9 cellular contexts compared by ENCODE assay signal in the genomic region with DNA sequence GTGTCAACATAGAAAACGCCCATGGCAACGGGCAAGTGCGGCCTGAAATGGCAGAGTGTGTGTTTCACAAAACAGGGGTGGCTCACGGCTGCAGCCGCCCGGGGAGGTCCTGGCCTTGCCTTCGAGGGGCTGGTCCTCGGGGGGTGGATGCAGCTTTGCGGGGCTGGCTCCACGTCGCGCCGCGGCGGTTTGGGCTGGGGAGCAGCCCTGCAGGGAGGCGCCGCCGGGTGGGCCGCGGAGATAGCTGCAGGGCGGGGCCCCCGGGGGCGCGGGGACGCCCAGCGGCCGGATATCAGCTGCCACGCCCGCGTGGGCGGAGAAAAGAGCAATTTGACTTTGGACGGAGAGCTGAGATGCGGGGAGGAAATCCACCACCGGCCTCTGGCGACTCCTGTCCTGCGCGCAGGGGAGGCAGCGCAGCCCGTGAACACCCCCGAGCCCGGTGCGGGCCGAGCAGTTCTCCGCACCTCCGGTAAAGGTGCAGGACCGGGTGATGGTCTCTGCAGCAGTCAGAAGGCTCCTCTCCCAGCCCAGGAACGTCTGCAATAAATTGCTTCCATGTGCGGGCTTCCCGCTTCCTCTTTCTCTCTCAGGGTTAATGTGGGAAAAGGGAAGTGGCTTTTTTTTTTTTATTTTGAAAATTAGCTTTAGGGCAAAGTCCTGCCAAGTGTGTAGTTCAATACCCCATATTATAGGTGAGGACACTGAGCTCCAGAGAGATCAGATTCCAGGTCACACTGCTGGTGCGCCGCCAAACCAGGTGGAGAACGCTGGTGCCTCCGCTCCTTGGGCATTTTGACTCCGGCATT.
DNase-seq lines count a peak whose midpoint lies in the region; ATAC-seq, FAIRE-seq and TF ChIP-seq lines count a peak whose summit lies in the region.
"Had no signal": no experiment of that assay in that cellular context is flagged by ENCODE, and none has a peak within 500 bp of the region (broad histone marks: within the 10 kb centered on the region; RNA-seq: fewer than 3 reads in every experiment).

No MANE protein-coding gene starts in this region.

- DNase-seq in NCI-H1436 (lab: John Stamatoyannopoulos, UW) (peak; percentile 40), NCI-H1436 treated with DMSO at 0.1 percent for 48 hours (lab: John Stamatoyannopoulos, UW) (no peak), NCI-H2107 (lab: John Stamatoyannopoulos, UW) (peak; percentile 29), chondrocyte (ENCODE audit: low spot score) (peak; percentile 92), HepG2 (ENCODE audit: low spot score) (peak; percentile 71)
- peak; percentile 33 to 67 (median 58) for DNase-seq in activated CD4-positive, CD25-positive, alpha-beta regulatory T cell (lab: John Stamatoyannopoulos, UW)
- peak in 2 of 3 donors; percentile 27 to 59 for DNase-seq in stimulated activated CD4-positive, alpha-beta T cell treated with anti-CD3 and anti-CD28 coated beads, TNF-alpha, amount 100 ng/mL, for 1 hour (ENCODE audit: low read depth in 3 of 3, low spot score in 1 of 3)

- peaks cover 61% of the 10 kb centered on the region for H3K4me1 ChIP-seq in HepG2 (ENCODE audit: insufficient read depth, low read length)

- H3K4me3 Mint-ChIP-seq in chondrocyte (ENCODE audit: unreplicated experiment): peak overlapping the region; percentile 57

- H3K9me3 Mint-ChIP-seq in chondrocyte (ENCODE audit: low read depth): no peaks in the 10 kb centered on the region

- POLR2A ChIA-PET in HepG2 (lab: Yijun Ruan, JAX): interaction anchor here (0.6 to 6.3 kb wide), 31 partner anchors 8 to 369 kb away, joined by 3 to 85 read pairs (median 7); a partner anchor contains a TSS

- peak overlapping the region; percentile 98 for H3K27ac Mint-ChIP-seq in chondrocyte (ENCODE audit: unreplicated experiment)

- H3K4me1 Mint-ChIP-seq in chondrocyte (ENCODE audit: low read depth): peaks cover 52% of the 10 kb centered on the region

- H3K9ac ChIP-seq in HepG2 (ENCODE audit: insufficient read depth, low read depth, low read length): peak overlapping the region; percentile 76

- H3K27me3 Mint-ChIP-seq in chondrocyte (ENCODE audit: low read depth): no peaks in the 10 kb centered on the region

- TF ChIP-seq POLR2A in HepG2 (IDR thresholded peaks at IDR 0.05; ENCODE audit: insufficient read depth in 1 of 2, low read depth in 2 of 2, low read length in 2 of 2): peak; percentile 60 to 84

- in situ Hi-C loops in HepG2 (cut with HindIII; ENCODE audit: extremely low pct_ligation_motif_present, low pct_unique_long_range_greater_than_20kb): loop anchor here (5.0 kb wide), 2 partner anchors 104 to 111 kb away; a partner anchor contains a TSS

- FAIRE-seq in HepG2 (lab: Jason Lieb, UNC): peak; percentile 51

- intact Hi-C loops in HepG2 (cut with micrococcal nuclease; ENCODE audit: unreplicated experiment): loop anchor here (1.0 to 10.0 kb wide), 7 partner anchors 17 to 141 kb away; no protein-coding TSS in a partner anchor

- H3K36me3 ChIP-seq in HepG2 (replicated peaks in 1 of 2; ENCODE audit: control insufficient read depth in 1 of 2, insufficient read depth in 2 of 2, low read length in 2 of 2): no peaks in the 10 kb centered on the region

- no peak for TF ChIP-seq RAD21 in HepG2 (CRISPR knock-in tag; IDR thresholded peaks at IDR 0.05)

- peak overlapping the region; percentile 67 to 80 (median 78) for H3K4me3 ChIP-seq in HepG2 (replicated peaks in 1 of 3; ENCODE audit: insufficient read depth in 1 of 3, low read depth in 2 of 3, low read length in 3 of 3)

- H3K27ac ChIP-seq in HepG2 (ENCODE audit: extremely low read length, insufficient read depth, low read length): peak overlapping the region; percentile 87
- H3K27ac ChIP-seq: C4-2B had no signal

- TSS peak; percentile 83 for BruUV-seq in HepG2 (replicated peaks; lab: Mats Ljungman, UMichigan)

- H4K20me1 ChIP-seq in HepG2 (ENCODE audit: insufficient read depth, low read length): no peaks in the 10 kb centered on the region

- H3K79me2 ChIP-seq in HepG2 (ENCODE audit: insufficient read depth, low read length): no peaks in the 10 kb centered on the region

- CTCF ChIA-PET in HepG2 (lab: Yijun Ruan, JAX; ENCODE audit: low intra/inter-chr PET ratio, low total read pairs): interaction anchor here (0.9 kb wide), 2 partner anchors 101 to 124 kb away, joined by 3 read pairs; no protein-coding TSS in a partner anchor

- no peaks in the 10 kb centered on the region for H3K36me3 Mint-ChIP-seq in chondrocyte (ENCODE audit: low read depth)

- WGBS in HepG2 (ENCODE audit: low lambda C conversion rate): 2% methylated on average over 17 of the region's 54 CpGs

- no peak overlapping the region for H2AFZ ChIP-seq in HepG2 (ENCODE audit: low read length)

- TF ChIP-seq CTCF in chondrocyte (IDR thresholded peaks at IDR 0.05) (peak; percentile 42), HepG2 (CRISPR knock-in tag; IDR thresholded peaks at IDR 0.05) (peak; percentile 46; the same call in 1 of the 2 replicates)

- ATAC-seq in HG02798 (IDR thresholded peaks at IDR 0.05; ENCODE audit: poor library complexity, unreplicated experiment): peak; percentile 61
- peak; percentile 70 for ATAC-seq in HepG2

- peak overlapping the region; percentile 81 for H3K4me2 ChIP-seq in HepG2 (ENCODE audit: low read depth, low read length)

- TF ChIP-seq EP300 in HepG2 (IDR thresholded peaks at IDR 0.05; ENCODE audit: low read depth in 2 of 2, low read length in 2 of 2): peak in 1 of 2 experiments; percentile 41; a peak in 2 of 4 replicates
- no peak for TF ChIP-seq EP300 in HepG2 (CRISPR knock-in tag; IDR thresholded peaks at IDR 0.05; ENCODE audit: borderline replicate concordance)

- H3K27me3 ChIP-seq in HepG2 (ENCODE audit: control insufficient read depth in 1 of 2, insufficient read depth in 2 of 2, low read length in 2 of 2): no peaks in the 10 kb centered on the region

- no peaks in the 10 kb centered on the region for H3K9me3 ChIP-seq in HepG2 (ENCODE audit: low read length)

TF ChIP-seq in HepG2, 621 proteins besides CTCF, POLR2A, EP300 and RAD21 (continues in another document):
- TF ChIP-seq CCAR2 (optimal IDR thresholded peaks at IDR 0.05; ENCODE audit: low read depth, low read length) (no peak), NFKBIZ (CRISPR knock-in tag; IDR thresholded peaks at IDR 0.05) (peak; percentile 35; the same call in 1 of the 2 replicates), CHD4 (IDR thresholded peaks at IDR 0.05; ENCODE audit: borderline replicate concordance, low read length) (no peak; the same call in 1 of the 2 replicates), GABPA (IDR thresholded peaks at IDR 0.05; ENCODE audit: low read depth, low read length) (no peak), GABPA (CRISPR knock-in tag; IDR thresholded peaks at IDR 0.05; ENCODE audit: low read depth) (peak; percentile 21; the same call in 1 of the 2 replicates), ZNF709 (CRISPR knock-in tag; IDR thresholded peaks at IDR 0.05) (peak; percentile 60; the same call in 1 of the 2 replicates), EZH2 (conservative IDR thresholded peaks at IDR 0.05; ENCODE audit: low read depth, low read length) (no peak), ZNF138 (CRISPR knock-in tag; IDR thresholded peaks at IDR 0.05; ENCODE audit: low read depth) (no peak; the same call in 1 of the 2 replicates), ZNF230 (CRISPR knock-in tag; IDR thresholded peaks at IDR 0.05) (no peak), ETV6 (CRISPR knock-in tag; conservative IDR thresholded peaks at IDR 0.05) (no peak), ZNF619 (CRISPR knock-in tag; IDR thresholded peaks at IDR 0.05) (no peak), HOXD1 (CRISPR knock-in tag; IDR thresholded peaks at IDR 0.05) (peak; percentile 75; the same call in 1 of the 2 replicates), TBP (CRISPR knock-in tag; IDR thresholded peaks at IDR 0.05) (no peak), ZNF20 (CRISPR knock-in tag; IDR thresholded peaks at IDR 0.05) (no peak), KLF15 (CRISPR knock-in tag; IDR thresholded peaks at IDR 0.05; ENCODE audit: borderline replicate concordance) (no peak), HIVEP1 (CRISPR knock-in tag; IDR thresholded peaks at IDR 0.05) (peak; percentile 70; the same call in 1 of the 2 replicates), CBFB (CRISPR knock-in tag; IDR thresholded peaks at IDR 0.05) (peak; percentile 55; the same call in 1 of the 2 replicates), ERF (CRISPR knock-in tag; IDR thresholded peaks at IDR 0.05) (0 out of 2 replicates have a peak, but pooled peaks have one; percentile 27), ATF7 (IDR thresholded peaks at IDR 0.05) (no peak), ATF7 (CRISPR knock-in tag; IDR thresholded peaks at IDR 0.05) (no peak), TCF12 (IDR thresholded peaks at IDR 0.05) (no peak), TCF12 (CRISPR knock-in tag; IDR thresholded peaks at IDR 0.05) (no peak), XBP1 (CRISPR knock-in tag; IDR thresholded peaks at IDR 0.05) (no peak), ATAD3A (CRISPR knock-in tag; IDR thresholded peaks at IDR 0.05) (no peak), NCOA1 (CRISPR knock-in tag; IDR thresholded peaks at IDR 0.05) (no peak)
- TF ChIP-seq, protein P1, sequence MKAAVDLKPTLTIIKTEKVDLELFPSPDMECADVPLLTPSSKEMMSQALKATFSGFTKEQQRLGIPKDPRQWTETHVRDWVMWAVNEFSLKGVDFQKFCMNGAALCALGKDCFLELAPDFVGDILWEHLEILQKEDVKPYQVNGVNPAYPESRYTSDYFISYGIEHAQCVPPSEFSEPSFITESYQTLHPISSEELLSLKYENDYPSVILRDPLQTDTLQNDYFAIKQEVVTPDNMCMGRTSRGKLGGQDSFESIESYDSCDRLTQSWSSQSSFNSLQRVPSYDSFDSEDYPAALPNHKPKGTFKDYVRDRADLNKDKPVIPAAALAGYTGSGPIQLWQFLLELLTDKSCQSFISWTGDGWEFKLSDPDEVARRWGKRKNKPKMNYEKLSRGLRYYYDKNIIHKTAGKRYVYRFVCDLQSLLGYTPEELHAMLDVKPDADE (CRISPR knock-in tag; IDR thresholded peaks at IDR 0.05): no peak
- TF ChIP-seq, protein P2, sequence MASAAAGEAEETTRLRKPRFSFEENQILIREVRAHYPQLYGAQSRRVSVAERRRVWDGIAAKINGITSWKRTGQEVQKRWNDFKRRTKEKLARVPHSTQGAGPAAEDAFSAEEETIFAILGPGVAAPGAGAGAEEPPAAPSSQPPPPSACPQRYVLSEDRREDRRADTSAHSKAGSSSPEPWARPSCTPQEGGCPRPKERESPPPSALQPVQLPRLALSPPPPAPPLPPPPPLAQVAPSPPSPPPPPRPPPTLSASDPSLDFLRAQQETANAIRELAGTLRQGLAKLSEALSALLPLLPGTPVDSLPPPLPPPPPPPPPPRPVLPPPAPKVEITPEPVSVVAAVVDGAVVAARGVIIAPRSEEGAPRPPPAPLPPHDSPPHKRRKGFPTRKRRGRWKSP (CRISPR knock-in tag; IDR thresholded peaks at IDR 0.05): no peak
